Comparison of ENCODE assay signal across 23 cellular contexts in genomic region chr6:151008425-151008824, GRCh38.
"Had no signal": no experiment of that assay in that cellular context is flagged by ENCODE, and none has a peak within 500 bp of the region (broad histone marks: within the 10 kb centered on the region; RNA-seq: fewer than 3 reads in every experiment).

No MANE protein-coding gene starts in this region.

- H3K4me1 ChIP-seq: psoas muscle had no signal

- H3K27me3 Mint-ChIP-seq: memory B cell; naive B cell; stimulated activated naive B cell treated with anti-CD40 and anti-IgM and Interleukin-4, amounts not matched to agents 10 μg/mL and 1 μg/mL and 100 μg/mL, for 72 hours; stimulated activated naive CD8-positive, alpha-beta T cell treated with anti-CD3 and anti-CD28 coated beads, Interleukin-15, amount 100 ng/mL, for 72 hours had no signal

- H3K4me3 Mint-ChIP-seq: memory B cell; naive B cell; nephron progenitor cell; stimulated activated naive B cell treated with anti-CD40 and anti-IgM and Interleukin-4, amounts not matched to agents 10 μg/mL and 1 μg/mL and 100 μg/mL, for 72 hours; stimulated activated naive CD8-positive, alpha-beta T cell treated with anti-CD3 and anti-CD28 coated beads, Interleukin-15, amount 100 ng/mL, for 72 hours had no signal

- H3K4me3 ChIP-seq: hepatocyte, left ventricle myocardium inferior, lower lobe of right lung, psoas muscle, sigmoid colon, skin epidermis, testis, tibial nerve, upper lobe of right lung, vagina had no signal

- H3K4me1 Mint-ChIP-seq: memory B cell, naive B cell had no signal

- H3K27ac ChIP-seq: hepatocyte, left ventricle myocardium inferior, lower lobe of right lung, psoas muscle, sigmoid colon, skin epidermis, testis, tibial nerve, upper lobe of right lung, vagina had no signal

- H3K36me3 Mint-ChIP-seq: memory B cell, naive B cell had no signal

- H3K27me3 ChIP-seq: hepatocyte, sigmoid colon, testis, tibial nerve, upper lobe of right lung, vagina had no signal

- ATAC-seq: left cardiac atrium; lower lobe of right lung; psoas muscle; stimulated activated naive B cell treated with anti-CD40 and anti-IgM and Interleukin-4, amounts not matched to agents 10 μg/mL and 1 μg/mL and 100 μg/mL, for 72 hours; stimulated activated naive CD8-positive, alpha-beta T cell treated with anti-CD3 and anti-CD28 coated beads, Interleukin-15, amount 100 ng/mL, for 72 hours; upper lobe of right lung had no signal

- H3K4me2 ChIP-seq: hepatocyte had no signal

- H3K9me3 Mint-ChIP-seq: memory B cell; naive B cell; nephron progenitor cell; stimulated activated naive B cell treated with anti-CD40 and anti-IgM and Interleukin-4, amounts not matched to agents 10 μg/mL and 1 μg/mL and 100 μg/mL, for 72 hours; stimulated activated naive CD8-positive, alpha-beta T cell treated with anti-CD3 and anti-CD28 coated beads, Interleukin-15, amount 100 ng/mL, for 72 hours had no signal

- H2AFZ ChIP-seq: hepatocyte had no signal

- H3K9me3 ChIP-seq: left ventricle myocardium inferior, lower lobe of right lung, psoas muscle, sigmoid colon, testis, tibial nerve, upper lobe of right lung, vagina had no signal

- H3K36me3 ChIP-seq: left ventricle myocardium inferior, lower lobe of right lung, sigmoid colon, tibial nerve, upper lobe of right lung, vagina had no signal

- H3K27ac Mint-ChIP-seq: memory B cell; nephron progenitor cell; stimulated activated naive B cell treated with anti-CD40 and anti-IgM and Interleukin-4, amounts not matched to agents 10 μg/mL and 1 μg/mL and 100 μg/mL, for 72 hours had no signal

- DNase-seq: effector CD4-positive, alpha-beta T cell; foreskin melanocyte; head of caudate nucleus; kidney; left cardiac atrium; left ventricle myocardium inferior; lower lobe of right lung; naive B cell; nephron progenitor cell; psoas muscle; retina; sigmoid colon; stimulated activated CD4-positive, alpha-beta T cell treated with anti-CD3 and anti-CD28 coated beads, Interleukin-2, amount 100 ng/mL, for 24 hours; stimulated activated CD4-positive, alpha-beta T cell treated with anti-CD3 and anti-CD28 coated beads, Interleukin-4, amount 100 ng/mL, for 4 hours; stimulated activated naive B cell treated with anti-CD40 and anti-IgM and Interleukin-4, amounts not matched to agents 10 μg/mL and 1 μg/mL and 100 μg/mL, for 72 hours; stimulated activated naive CD8-positive, alpha-beta T cell treated with anti-CD3 and anti-CD28 coated beads, Interleukin-15, amount 100 ng/mL, for 72 hours; testis; upper lobe of right lung had no signal
